1 cellular context compared by ENCODE assay signal in the genomic region with DNA sequence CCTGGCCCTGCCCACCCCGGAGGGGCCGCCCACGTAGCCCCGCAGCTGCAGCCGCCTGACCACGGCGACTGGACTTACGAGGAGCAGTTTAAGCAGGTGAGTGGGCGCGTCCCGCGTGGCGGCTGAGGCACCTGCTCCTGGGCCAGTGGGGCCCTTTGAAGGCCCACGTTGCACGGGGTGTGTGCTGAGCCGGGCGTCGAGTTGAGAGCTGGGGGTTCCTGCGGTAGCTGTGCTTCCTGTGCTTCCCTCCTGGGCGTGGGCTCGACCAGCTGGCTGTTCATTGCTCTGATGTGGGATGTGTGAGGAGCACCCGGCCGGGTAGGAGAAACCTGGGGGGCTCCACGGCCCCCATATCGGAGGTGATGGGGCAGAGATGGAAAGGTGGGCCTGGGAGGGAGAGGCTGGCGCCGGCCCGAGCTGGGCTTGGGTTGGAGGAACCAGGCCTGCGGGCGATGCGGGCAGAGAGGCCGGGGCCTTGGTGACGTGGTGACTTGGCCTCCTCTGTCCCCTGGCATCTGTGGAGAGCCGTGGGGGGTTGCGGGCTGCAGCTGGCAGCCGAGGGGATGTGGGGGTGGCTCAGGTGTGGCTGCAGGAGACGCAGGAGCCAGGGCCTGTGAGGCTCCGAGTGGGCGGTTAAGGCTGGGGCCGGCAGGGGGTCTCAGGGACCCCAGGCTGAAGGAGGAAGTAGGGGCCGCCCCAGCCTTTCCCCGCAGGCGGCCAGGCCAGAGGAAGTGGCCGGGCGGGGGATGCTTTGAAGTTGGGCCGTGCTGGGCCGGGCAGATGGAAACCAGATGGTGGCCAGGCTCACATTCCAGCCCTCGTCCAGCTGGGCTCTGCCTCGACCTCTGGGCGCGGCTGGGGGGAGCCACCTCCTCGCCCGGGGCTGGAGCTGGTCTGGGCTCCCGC.
A peak's percentile ranks its signal among the peaks of the same experiment; 100 is the strongest.
TF ChIP-seq lines count a peak whose summit lies in the region.

No MANE protein-coding gene starts in this region.

TF ChIP-seq in GM12878, 131 proteins besides CTCF, POLR2A, EP300 and RAD21 (continued from another document):
- TF ChIP-seq, protein P1, sequence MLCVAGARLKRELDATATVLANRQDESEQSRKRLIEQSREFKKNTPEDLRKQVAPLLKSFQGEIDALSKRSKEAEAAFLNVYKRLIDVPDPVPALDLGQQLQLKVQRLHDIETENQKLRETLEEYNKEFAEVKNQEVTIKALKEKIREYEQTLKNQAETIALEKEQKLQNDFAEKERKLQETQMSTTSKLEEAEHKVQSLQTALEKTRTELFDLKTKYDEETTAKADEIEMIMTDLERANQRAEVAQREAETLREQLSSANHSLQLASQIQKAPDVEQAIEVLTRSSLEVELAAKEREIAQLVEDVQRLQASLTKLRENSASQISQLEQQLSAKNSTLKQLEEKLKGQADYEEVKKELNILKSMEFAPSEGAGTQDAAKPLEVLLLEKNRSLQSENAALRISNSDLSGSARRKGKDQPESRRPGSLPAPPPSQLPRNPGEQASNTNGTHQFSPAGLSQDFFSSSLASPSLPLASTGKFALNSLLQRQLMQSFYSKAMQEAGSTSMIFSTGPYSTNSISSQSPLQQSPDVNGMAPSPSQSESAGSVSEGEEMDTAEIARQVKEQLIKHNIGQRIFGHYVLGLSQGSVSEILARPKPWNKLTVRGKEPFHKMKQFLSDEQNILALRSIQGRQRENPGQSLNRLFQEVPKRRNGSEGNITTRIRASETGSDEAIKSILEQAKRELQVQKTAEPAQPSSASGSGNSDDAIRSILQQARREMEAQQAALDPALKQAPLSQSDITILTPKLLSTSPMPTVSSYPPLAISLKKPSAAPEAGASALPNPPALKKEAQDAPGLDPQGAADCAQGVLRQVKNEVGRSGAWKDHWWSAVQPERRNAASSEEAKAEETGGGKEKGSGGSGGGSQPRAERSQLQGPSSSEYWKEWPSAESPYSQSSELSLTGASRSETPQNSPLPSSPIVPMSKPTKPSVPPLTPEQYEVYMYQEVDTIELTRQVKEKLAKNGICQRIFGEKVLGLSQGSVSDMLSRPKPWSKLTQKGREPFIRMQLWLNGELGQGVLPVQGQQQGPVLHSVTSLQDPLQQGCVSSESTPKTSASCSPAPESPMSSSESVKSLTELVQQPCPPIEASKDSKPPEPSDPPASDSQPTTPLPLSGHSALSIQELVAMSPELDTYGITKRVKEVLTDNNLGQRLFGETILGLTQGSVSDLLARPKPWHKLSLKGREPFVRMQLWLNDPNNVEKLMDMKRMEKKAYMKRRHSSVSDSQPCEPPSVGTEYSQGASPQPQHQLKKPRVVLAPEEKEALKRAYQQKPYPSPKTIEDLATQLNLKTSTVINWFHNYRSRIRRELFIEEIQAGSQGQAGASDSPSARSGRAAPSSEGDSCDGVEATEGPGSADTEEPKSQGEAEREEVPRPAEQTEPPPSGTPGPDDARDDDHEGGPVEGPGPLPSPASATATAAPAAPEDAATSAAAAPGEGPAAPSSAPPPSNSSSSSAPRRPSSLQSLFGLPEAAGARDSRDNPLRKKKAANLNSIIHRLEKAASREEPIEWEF (IDR thresholded peaks at IDR 0.05; ENCODE audit: insufficient replicate concordance, low read depth, low read length), result no peak
- TF ChIP-seq TCF3 (IDR thresholded peaks at IDR 0.05; ENCODE audit: borderline replicate concordance, insufficient read depth, low read depth, low read length), result 0 out of 2 replicates have a peak, but pooled peaks have one; percentile 36
